20 cellular contexts compared by ENCODE assay signal in the genomic region with DNA sequence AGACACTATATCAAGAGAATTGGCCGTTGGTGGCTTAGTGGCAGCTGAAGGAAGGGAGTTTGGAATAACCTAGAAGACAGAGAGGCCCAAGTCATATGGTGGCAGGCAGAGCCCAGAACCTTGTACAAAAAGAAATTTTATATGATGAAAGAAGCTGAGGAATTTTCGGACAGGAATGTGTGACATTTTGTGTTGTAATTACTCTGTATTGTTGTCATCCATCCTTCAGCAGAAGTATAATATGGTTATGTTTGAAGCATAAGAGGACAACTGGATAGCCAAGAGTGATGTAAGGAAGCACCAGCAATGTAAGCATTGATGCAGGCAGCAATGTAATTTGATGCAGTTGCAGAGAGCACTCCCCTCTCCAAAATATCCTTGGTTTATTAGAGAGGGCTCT. TPM values are rescaled to one million over a fixed set of nuclear protein-coding genes. Genes with fewer than 3 reads are reported as not detected.
DNase-seq lines count a peak whose midpoint lies in the region; ATAC-seq, FAIRE-seq and TF ChIP-seq lines count a peak whose summit lies in the region.
"Had no signal": no experiment of that assay in that cellular context is flagged by ENCODE, and none has a peak within 500 bp of the region (broad histone marks: within the 10 kb centered on the region; RNA-seq: fewer than 3 reads in every experiment).

No MANE protein-coding gene starts in this region.

- H3K79me2 ChIP-seq in endothelial cell of umbilical vein (ENCODE audit: control insufficient read depth, insufficient read depth, low read length) = no peaks in the 10 kb centered on the region

- no peak overlapping the region for H3K9ac ChIP-seq in endothelial cell of umbilical vein (replicated peaks; ENCODE audit: extremely low read depth, insufficient read depth, low read length)
- no peak overlapping the region for H3K9ac ChIP-seq in skeletal muscle tissue (ENCODE audit: low read depth in 1 of 3, low read length in 3 of 3)

- H3K36me3 Mint-ChIP-seq in activated T-cell treated with anti-CD3 and anti-CD28 coated beads, Interleukin-2, amount 50 U/mL, for 24 hours (ENCODE audit: low read depth) = no peaks in the 10 kb centered on the region
- no peaks in the 10 kb centered on the region for H3K36me3 Mint-ChIP-seq in activated T-cell treated with anti-CD3 and anti-CD28 coated beads, Interleukin-2, amount 50 U/mL, for 4 hours (ENCODE audit: insufficient read depth)
- H3K36me3 Mint-ChIP-seq: activated naive CD4-positive, alpha-beta T cell treated with anti-CD3 and anti-CD28 coated beads, Interleukin-2, amount 50 U/mL, for 72 hours; CD8-positive, alpha-beta T cell had no signal

- FAIRE-seq in endothelial cell of umbilical vein (lab: Jason Lieb, UNC) = no peak

- no peak overlapping the region for H3K4me3 Mint-ChIP-seq in activated T-cell treated with anti-CD3 and anti-CD28 coated beads, Interleukin-2, amount 50 U/mL, for 24 hours
- no peak overlapping the region for H3K4me3 Mint-ChIP-seq in activated T-cell treated with anti-CD3 and anti-CD28 coated beads, Interleukin-2, amount 50 U/mL, for 4 hours
- H3K4me3 Mint-ChIP-seq: CD8-positive, alpha-beta T cell had no signal

- H3K9me3 Mint-ChIP-seq in activated T-cell treated with anti-CD3 and anti-CD28 coated beads, Interleukin-2, amount 50 U/mL, for 24 hours = no peaks in the 10 kb centered on the region
- no peaks in the 10 kb centered on the region for H3K9me3 Mint-ChIP-seq in activated T-cell treated with anti-CD3 and anti-CD28 coated beads, Interleukin-2, amount 50 U/mL, for 4 hours
- H3K9me3 Mint-ChIP-seq: activated naive CD4-positive, alpha-beta T cell treated with anti-CD3 and anti-CD28 coated beads, Interleukin-2, amount 50 U/mL, for 72 hours; CD8-positive, alpha-beta T cell had no signal

- dilution Hi-C loops in endothelial cell of umbilical vein (cut with MboI; ENCODE audit: extremely low pct_ligation_motif_present, low sequenced_read_pairs) = no loop called here

- H3K27me3 ChIP-seq in RWPE2 (ENCODE audit: insufficient read depth, poor library complexity, severe bottlenecking) = no peaks in the 10 kb centered on the region
- H3K27me3 ChIP-seq in endothelial cell of umbilical vein (ENCODE audit: control insufficient read depth in 2 of 2, insufficient read depth in 2 of 2, low read length in 2 of 2) = no peaks in the 10 kb centered on the region
- no peaks in the 10 kb centered on the region for H3K27me3 ChIP-seq in skeletal muscle tissue (ENCODE audit: control insufficient read depth in 3 of 3, insufficient read depth in 3 of 3, low read length in 3 of 3)
- H3K27me3 ChIP-seq: cardiac muscle cell, ovary, SJCRH30, suprapubic skin had no signal

- H3K4me1 ChIP-seq in RWPE2 (ENCODE audit: insufficient read depth, poor library complexity, severe bottlenecking) (peaks cover 22% of the 10 kb centered on the region), endothelial cell of umbilical vein (ENCODE audit: control insufficient read depth, extremely low read depth, insufficient read depth, low read length) (peaks cover 9% of the 10 kb centered on the region), skeletal muscle tissue (ENCODE audit: control insufficient read depth in 3 of 3, insufficient read depth in 3 of 3, low read length in 3 of 3) (no peaks in the 10 kb centered on the region)
- H3K4me1 ChIP-seq: SJCRH30 had no signal

- DNase-seq in activated T-cell treated with anti-CD3 and anti-CD28 coated beads, Interleukin-2, amount 50 U/mL, for 24 hours = no peak
- DNase-seq in activated T-cell treated with anti-CD3 and anti-CD28 coated beads, Interleukin-2, amount 50 U/mL, for 4 hours = no peak
- no peak for DNase-seq in RWPE2 (ENCODE audit: low spot score)
- no peak for DNase-seq in endothelial cell of umbilical vein (ENCODE audit: low read depth, low spot score)
- DNase-seq: CD8-positive, alpha-beta T cell; DMS79; effector CD8-positive, alpha-beta T cell; left cardiac atrium; NCI-H2029 treated with DMSO at 0.1 percent for 48 hours; NCI-H510A treated with DMSO at 0.1 percent for 48 hours; ovary; SJCRH30; stimulated activated CD4-positive, alpha-beta T cell treated with anti-CD3 and anti-CD28 coated beads, Interleukin-2, amount 100 ng/mL, for 24 hours had no signal

- H4K20me1 ChIP-seq in endothelial cell of umbilical vein (replicated peaks; ENCODE audit: control insufficient read depth, extremely low read depth, insufficient read depth, low read length) = no peaks in the 10 kb centered on the region

- CTCF ChIA-PET in endothelial cell of umbilical vein (lab: Charles Lee) = no interaction called here

- TF ChIP-seq POLR2A in endothelial cell of umbilical vein (IDR thresholded peaks at IDR 0.05; ENCODE audit: low read depth, low read length) = no peak

- H3K27ac ChIP-seq in RWPE2 (ENCODE audit: poor library complexity, severe bottlenecking) (peak overlapping the region; percentile 25), endothelial cell of umbilical vein (ENCODE audit: insufficient read depth, low read depth, low read length) (peak overlapping the region; percentile 44), skeletal muscle tissue (ENCODE audit: low read depth, low read length) (peak overlapping the region; percentile 30)
- H3K27ac ChIP-seq: cardiac muscle cell, ovary, SJCRH30, suprapubic skin had no signal

- no peak for ATAC-seq in activated T-cell treated with anti-CD3 and anti-CD28 coated beads, Interleukin-2, amount 50 U/mL, for 4 hours
- ATAC-seq in RWPE2 (ENCODE audit: low read depth) (no peak), GM18511 (IDR thresholded peaks at IDR 0.05; ENCODE audit: unreplicated experiment) (no peak), GM19328 (IDR thresholded peaks at IDR 0.05; ENCODE audit: unreplicated experiment) (no peak), HG02798 (IDR thresholded peaks at IDR 0.05; ENCODE audit: poor library complexity, unreplicated experiment) (no peak)
- ATAC-seq: CD8-positive, alpha-beta T cell had no signal

- intact Hi-C loops in endothelial cell of umbilical vein (cut with micrococcal nuclease) = loop anchor here (1.0 kb wide), 1 partner anchor 19 kb away; no protein-coding TSS in a partner anchor

- H3K4me1 Mint-ChIP-seq in activated T-cell treated with anti-CD3 and anti-CD28 coated beads, Interleukin-2, amount 50 U/mL, for 24 hours (ENCODE audit: low read depth) = peaks cover 20% of the 10 kb centered on the region
- peaks cover 2% of the 10 kb centered on the region for H3K4me1 Mint-ChIP-seq in activated T-cell treated with anti-CD3 and anti-CD28 coated beads, Interleukin-2, amount 50 U/mL, for 4 hours (ENCODE audit: low read depth)

- peaks cover 17% of the 10 kb centered on the region for H3K27me3 Mint-ChIP-seq in activated T-cell treated with anti-CD3 and anti-CD28 coated beads, Interleukin-2, amount 50 U/mL, for 24 hours
- H3K27me3 Mint-ChIP-seq in activated T-cell treated with anti-CD3 and anti-CD28 coated beads, Interleukin-2, amount 50 U/mL, for 4 hours (ENCODE audit: low read depth) = peaks cover 10% of the 10 kb centered on the region

- H3K4me3 ChIP-seq in RWPE2 (ENCODE audit: severe bottlenecking) = no peak overlapping the region
- H3K4me3 ChIP-seq in endothelial cell of umbilical vein (replicated peaks in 1 of 3; ENCODE audit: insufficient read depth in 1 of 3, low read depth in 1 of 3, low read length in 3 of 3) = no peak overlapping the region
- no peak overlapping the region for H3K4me3 ChIP-seq in skeletal muscle tissue (ENCODE audit: low read length in 3 of 3)
- H3K4me3 ChIP-seq: cardiac muscle cell, ovary, SJCRH30, suprapubic skin had no signal

- peak overlapping the region; percentile 69 for H3K27ac Mint-ChIP-seq in activated T-cell treated with anti-CD3 and anti-CD28 coated beads, Interleukin-2, amount 50 U/mL, for 24 hours
- H3K27ac Mint-ChIP-seq: CD8-positive, alpha-beta T cell had no signal

- peak overlapping the region; percentile 7 for H2AFZ ChIP-seq in endothelial cell of umbilical vein (ENCODE audit: low read depth, low read length)

- no peaks in the 10 kb centered on the region for H3K9me1 ChIP-seq in endothelial cell of umbilical vein (replicated peaks; ENCODE audit: control insufficient read depth, extremely low read depth, insufficient read depth, low read length)

- no peak overlapping the region for H3K4me2 ChIP-seq in endothelial cell of umbilical vein (ENCODE audit: insufficient read depth, low read length)

- H3K36me3 ChIP-seq in RWPE2 (ENCODE audit: low read depth) = no peaks in the 10 kb centered on the region
- H3K36me3 ChIP-seq in endothelial cell of umbilical vein (ENCODE audit: control insufficient read depth in 2 of 2, extremely low read depth in 1 of 2, insufficient read depth in 2 of 2, low read length in 2 of 2) = no peaks in the 10 kb centered on the region
- no peaks in the 10 kb centered on the region for H3K36me3 ChIP-seq in skeletal muscle tissue (ENCODE audit: control insufficient read depth in 3 of 3, insufficient read depth in 3 of 3, low read length in 3 of 3)
- H3K36me3 ChIP-seq: cardiac muscle cell, ovary, SJCRH30, suprapubic skin had no signal

- POLR2A ChIA-PET in endothelial cell of umbilical vein (lab: Charles Lee) = no interaction called here

- H3K9me3 ChIP-seq in RWPE2 (ENCODE audit: severe bottlenecking) = no peaks in the 10 kb centered on the region
- H3K9me3 ChIP-seq in endothelial cell of umbilical vein (replicated peaks; ENCODE audit: control insufficient read depth, insufficient read depth, low read length) = no peaks in the 10 kb centered on the region
- no peaks in the 10 kb centered on the region for H3K9me3 ChIP-seq in skeletal muscle tissue (ENCODE audit: control insufficient read depth in 3 of 3, low read length in 3 of 3)
- H3K9me3 ChIP-seq: ovary, SJCRH30, suprapubic skin had no signal

- TF ChIP-seq CTCF in RWPE2 (IDR thresholded peaks at IDR 0.05; ENCODE audit: poor library complexity, severe bottlenecking) = no peak
- TF ChIP-seq CTCF in endothelial cell of umbilical vein (IDR thresholded peaks at IDR 0.05; ENCODE audit: extremely low read depth in 1 of 2, insufficient read depth in 1 of 2, low read depth in 1 of 2, low read length in 2 of 2) = no peak

- no TSS peak for BruUV-seq in endothelial cell of umbilical vein (replicated peaks; lab: Mats Ljungman, UMichigan)

TF ChIP-seq in endothelial cell of umbilical vein, 7 proteins besides CTCF, POLR2A, EP300 and RAD21 (continues in another document):
- TF ChIP-seq JUN (IDR thresholded peaks at IDR 0.05; ENCODE audit: borderline replicate concordance, insufficient read depth, insufficient read length, low read depth) = no peak
- no peak for TF ChIP-seq EZH2 (IDR thresholded peaks at IDR 0.05; ENCODE audit: borderline replicate concordance, low read depth, low read length, severe bottlenecking)

RNA-seq across cellular contexts. Expression of a gene that starts 19.1 kb away (rescaled TPM):
- 10 to 100 TPM; 34.2 to 35.7 (median 35.6) TPM for total RNA-seq in activated T-cell treated with anti-CD3 and anti-CD28 coated beads, Interleukin-2, amount 50 U/mL, for 4 hours
- 46.3 and 51.2 TPM in 2 replicates for total RNA-seq in endothelial cell of umbilical vein
- polyA plus RNA-seq in endothelial cell of umbilical vein = 14.4 and 22.3 TPM in 2 replicates
- polyA plus RNA-seq in endothelial cell of umbilical vein (2011; cell fraction: cytosol; rRNA removed) = 30.7 and 31.5 TPM in 2 replicates
- 14.4 and 18.6 TPM in 2 replicates for polyA plus RNA-seq in endothelial cell of umbilical vein (2011; cell fraction: nucleus; rRNA removed)
- polyA plus RNA-seq in endothelial cell of umbilical vein (2012) = 48.8 and 62.0 TPM in 2 replicates
- 29.1 and 30.5 TPM in 2 replicates for polyA minus RNA-seq in endothelial cell of umbilical vein
- 58.7 TPM for polyA minus RNA-seq in endothelial cell of umbilical vein (2011; cell fraction: cytosol; rRNA and poly(A)+ RNA removed)
- polyA minus RNA-seq in endothelial cell of umbilical vein (2011; cell fraction: nucleus; rRNA and poly(A)+ RNA removed) = 32.7 and 45.2 TPM in 2 replicates
- total RNA-seq in skeletal muscle tissue = 37.6 TPM
